23 cellular contexts compared by ENCODE assay signal in the genomic region with DNA sequence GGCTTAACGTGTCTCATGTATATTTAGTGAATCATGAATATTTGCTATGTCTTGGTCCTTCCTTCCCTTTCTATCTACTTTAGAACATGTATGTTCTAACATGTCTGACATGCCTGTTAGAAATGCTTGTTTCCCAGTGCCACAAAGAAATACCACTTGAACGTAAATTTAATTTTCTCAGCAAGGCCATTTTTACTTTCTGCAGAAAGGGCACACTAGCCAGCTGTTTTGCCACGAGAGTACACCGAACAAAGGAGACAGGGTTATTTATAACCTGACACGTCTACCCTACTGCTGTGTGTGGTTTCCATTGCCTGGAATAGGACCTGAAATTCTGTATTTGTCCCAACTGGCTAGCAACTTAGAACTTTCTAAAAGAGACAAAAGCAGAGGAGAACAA.
"Had no signal": no experiment of that assay in that cellular context is flagged by ENCODE, and none has a peak within 500 bp of the region (broad histone marks: within the 10 kb centered on the region; RNA-seq: fewer than 3 reads in every experiment).

No MANE protein-coding gene starts in this region.

- ATAC-seq: left ventricle myocardium superior; natural killer cell; psoas muscle; right cardiac atrium; stimulated activated naive B cell treated with anti-CD40 and anti-IgM and Interleukin-4, amounts not matched to agents 10 μg/mL and 1 μg/mL and 100 μg/mL, for 72 hours; upper lobe of right lung had no signal

- H3K4me3 Mint-ChIP-seq: memory B cell; natural killer cell; stimulated activated naive B cell treated with anti-CD40 and anti-IgM and Interleukin-4, amounts not matched to agents 10 μg/mL and 1 μg/mL and 100 μg/mL, for 72 hours; stimulated activated naive CD8-positive, alpha-beta T cell treated with anti-CD3 and anti-CD28 coated beads, Interleukin-15, Interleukin-2, amounts not matched to agents 100 ng/mL and 50 ng/mL, for 24 hours had no signal

- H3K27ac Mint-ChIP-seq: memory B cell; natural killer cell; stimulated activated naive B cell treated with anti-CD40 and anti-IgM and Interleukin-4, amounts not matched to agents 10 μg/mL and 1 μg/mL and 100 μg/mL, for 72 hours; stimulated activated naive CD8-positive, alpha-beta T cell treated with anti-CD3 and anti-CD28 coated beads, Interleukin-15, Interleukin-2, amounts not matched to agents 100 ng/mL and 50 ng/mL, for 24 hours had no signal

- H3K27ac ChIP-seq: coronary artery, esophagus muscularis mucosa, ovary, psoas muscle, skin epidermis, thoracic aorta, transverse colon, upper lobe of right lung, uterus had no signal

- H3K9me3 ChIP-seq: ovary, transverse colon, uterus had no signal

- H3K4me1 ChIP-seq: esophagus muscularis mucosa, psoas muscle, upper lobe of right lung, uterus had no signal

- H3K36me3 ChIP-seq: esophagus muscularis mucosa, ovary, thoracic aorta, transverse colon, upper lobe of right lung, uterus had no signal

- H3K4me3 ChIP-seq: coronary artery, esophagus muscularis mucosa, lung, ovary, psoas muscle, skin epidermis, thoracic aorta, transverse colon, upper lobe of right lung, uterus had no signal

- H3K27me3 Mint-ChIP-seq: stimulated activated naive B cell treated with anti-CD40 and anti-IgM and Interleukin-4, amounts not matched to agents 10 μg/mL and 1 μg/mL and 100 μg/mL, for 72 hours; stimulated activated naive CD8-positive, alpha-beta T cell treated with anti-CD3 and anti-CD28 coated beads, Interleukin-15, Interleukin-2, amounts not matched to agents 100 ng/mL and 50 ng/mL, for 24 hours had no signal

- H3K4me1 Mint-ChIP-seq: memory B cell; natural killer cell; stimulated activated naive B cell treated with anti-CD40 and anti-IgM and Interleukin-4, amounts not matched to agents 10 μg/mL and 1 μg/mL and 100 μg/mL, for 72 hours had no signal

- H3K27me3 ChIP-seq: esophagus muscularis mucosa, ovary, transverse colon, upper lobe of right lung, uterus had no signal

- DNase-seq: dermis blood vessel endothelial cell; effector memory CD4-positive, alpha-beta T cell; foreskin melanocyte; left ventricle myocardium superior; natural killer cell; occipital lobe; ovary; posterior cingulate gyrus; psoas muscle; right cardiac atrium; stimulated activated CD4-positive, alpha-beta T cell treated with anti-CD3 and anti-CD28 coated beads, Interleukin-15, amount 100 ng/mL, for 24 hours; stimulated activated CD4-positive, alpha-beta T cell treated with anti-CD3 and anti-CD28 coated beads, Interleukin-2, amount 100 ng/mL, for 48 hours; stimulated activated naive B cell treated with anti-CD40 and anti-IgM and Interleukin-4, amounts not matched to agents 10 μg/mL and 1 μg/mL and 100 μg/mL, for 72 hours; transverse colon; upper lobe of right lung; uterus had no signal

- H3K36me3 Mint-ChIP-seq: stimulated activated naive B cell treated with anti-CD40 and anti-IgM and Interleukin-4, amounts not matched to agents 10 μg/mL and 1 μg/mL and 100 μg/mL, for 72 hours had no signal
